Comparison of ENCODE assay signal across 9 cellular contexts in the genomic region with DNA sequence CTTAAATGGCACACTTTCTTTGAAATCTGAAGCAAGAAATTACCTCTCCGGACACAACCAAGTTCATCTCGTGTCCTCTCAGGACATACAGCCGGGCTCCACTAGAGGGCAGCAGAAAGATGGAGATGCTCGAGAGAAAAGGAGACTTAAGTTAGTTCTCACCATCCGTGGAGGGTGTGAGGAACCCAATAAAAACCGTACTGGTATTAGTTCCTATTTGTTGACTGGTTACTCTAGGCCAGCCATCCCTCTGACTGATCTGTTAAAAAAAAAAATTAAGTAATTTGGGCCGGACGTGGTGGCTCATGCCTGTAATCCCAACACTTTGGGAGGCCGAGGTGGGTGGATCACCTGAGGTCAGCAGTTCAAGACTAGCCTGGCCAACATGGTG. TPM values are rescaled to one million over a fixed set of nuclear protein-coding genes. Genes with fewer than 3 reads are reported as not detected.
DNase-seq lines count a peak whose midpoint lies in the region; ATAC-seq and TF ChIP-seq lines count a peak whose summit lies in the region.
"Had no signal": no experiment of that assay in that cellular context is flagged by ENCODE, and none has a peak within 500 bp of the region (broad histone marks: within the 10 kb centered on the region; RNA-seq: fewer than 3 reads in every experiment).

No MANE protein-coding gene starts in this region.

- no peaks in the 10 kb centered on the region for H3K9me3 ChIP-seq in heart right ventricle

- no peak overlapping the region for H3K27ac ChIP-seq in heart right ventricle

- ATAC-seq in heart right ventricle = peak in 7 of 8 donors; percentile 52 to 75 (median 59)
- no peak for ATAC-seq in HG02885 (IDR thresholded peaks at IDR 0.05; ENCODE audit: poor library complexity, unreplicated experiment)

- H3K36me3 ChIP-seq in heart right ventricle = no peaks in the 10 kb centered on the region

- TF ChIP-seq CTCF in heart right ventricle (IDR thresholded peaks at IDR 0.05) = peak; percentile 71 to 90 (median 83)

- H3K27me3 ChIP-seq in heart right ventricle = peaks cover 0 to 23% (median 0%) of the 10 kb centered on the region in 7 donors

- 17 to 18% methylated on average over 9 of the region's 9 CpGs for WGBS in heart right ventricle, 2 donors

- intact Hi-C loops in heart right ventricle (cut with DNase I) = loop anchor here (2.0 to 10.0 kb wide), 9 partner anchors 64 to 580 kb away; a partner anchor contains a TSS

- peaks cover 7 to 31% (median 16%) of the 10 kb centered on the region in 9 donors for H3K4me1 ChIP-seq in heart right ventricle

- H3K4me3 ChIP-seq in heart right ventricle = no peak overlapping the region

- DNase-seq in SIG-M5 treated with dmso at 0.1 percent for 504 hours (lab: John Stamatoyannopoulos, UW; ENCODE audit: unreplicated experiment) (peak; percentile 86), SIG-M5 (lab: John Stamatoyannopoulos, UW) (no peak), NCI-H146 treated with DMSO at 0.1 percent for 48 hours (lab: John Stamatoyannopoulos, UW; ENCODE audit: unreplicated experiment) (peak; percentile 59), T-helper 1 cell (peak; percentile 49 to 81 (median 73)), heart right ventricle (peak; percentile 74 to 80), putamen (ENCODE audit: low spot score) (peak; percentile 64)
- peak; percentile 71 for DNase-seq in activated naive CD8-positive, alpha-beta T cell treated with anti-CD3 and anti-CD28 coated beads, Interleukin-2, amount 50 U/mL, for 16 hours (ENCODE audit: low read depth, low spot score)

RNA-seq across cellular contexts. Expression of a gene that starts 7.9 kb away (rescaled TPM):
- 1 to 10 TPM in 8 of 10 donors, under 1 TPM in 2; 0.60 to 3.6 (median 2.2) TPM for total RNA-seq in heart right ventricle
- polyA plus RNA-seq in heart right ventricle = under 1 TPM; 0.06 to 0.44 TPM
- total RNA-seq: temporal lobe had no signal

RNA-seq across cellular contexts. Expression of a gene that starts 58.5 kb away (rescaled TPM):
- 1 to 10 TPM in 8 of 10 donors, under 1 TPM in 2; 0.61 to 5.1 (median 1.8) TPM for total RNA-seq in heart right ventricle
- polyA plus RNA-seq in heart right ventricle = under 1 TPM; 0.59 to 0.99 TPM
